1 cellular context compared by ENCODE assay signal in genomic region chr10:63466168-63466935, GRCh38.
TF ChIP-seq lines count a peak whose summit lies in the region.

No MANE protein-coding gene starts in this region.

TF ChIP-seq in SK-N-SH, 30 proteins besides CTCF, POLR2A, EP300 and RAD21 (continued from another document):
- TF ChIP-seq REST (IDR thresholded peaks at IDR 0.05; ENCODE audit: low read depth, low read length) (no peak), SMC3 (IDR thresholded peaks at IDR 0.05; ENCODE audit: low read depth, low read length) (no peak)
TF ChIP-seq in SK-N-SH: peak in this region for 0.
